Comparison of ENCODE assay signal across 1 cellular context in genomic region chr1:202228484-202229122, GRCh38.
TF ChIP-seq lines count a peak whose summit lies in the region.

No MANE protein-coding gene starts in this region.

TF ChIP-seq in GM23338, 12 proteins besides CTCF, POLR2A, EP300 and RAD21 (continued from another document):
- no peak for TF ChIP-seq ZNF462 (CRISPR knock-in tag; IDR thresholded peaks at IDR 0.05)
- no peak for TF ChIP-seq ZNF331 (CRISPR knock-in tag; IDR thresholded peaks at IDR 0.05; ENCODE audit: low read depth)
